Comparison of ENCODE assay signal across 8 cellular contexts in genomic region chr2:239399404-239399999, GRCh38. TPM values are rescaled to one million over a fixed set of nuclear protein-coding genes. Genes with fewer than 3 reads are reported as not detected.
A peak's percentile ranks its signal among the peaks of the same experiment; 100 is the strongest.
DNase-seq lines count a peak whose midpoint lies in the region; ATAC-seq and FAIRE-seq lines count a peak whose summit lies in the region.

No MANE protein-coding gene starts in this region.

- FAIRE-seq in GM19239 (lab: Jason Lieb, UNC), result peak; percentile 88

- DNase-seq in GM19239 (ENCODE audit: insufficient read length, low spot score) (no peak), NCI-H748 treated with DMSO at 0.1 percent for 48 hours (lab: John Stamatoyannopoulos, UW) (peak; percentile 60), activated gamma-delta T cell treated with Interleukin-2 at 50 U/mL for 16 hours (peak; percentile 27), left ventricle myocardium superior (peak; percentile 69), NCI-H2029 treated with DMSO at 0.1 percent for 48 hours (lab: John Stamatoyannopoulos, UW) (no peak)

- no peaks in the 10 kb centered on the region for H3K36me3 ChIP-seq in rectal smooth muscle tissue (ENCODE audit: control insufficient read depth, insufficient read depth, low read length)

- ATAC-seq in left ventricle myocardium superior (no peak), HG03521 (IDR thresholded peaks at IDR 0.05; ENCODE audit: unreplicated experiment) (no peak), HG03469 (IDR thresholded peaks at IDR 0.05; ENCODE audit: unreplicated experiment) (no peak)

- intact Hi-C loops in left ventricle myocardium superior (cut with micrococcal nuclease), result no loop called here

- peak overlapping the region; percentile 59 for H3K4me3 ChIP-seq in rectal smooth muscle tissue (ENCODE audit: low read length)

- H3K27ac ChIP-seq in rectal smooth muscle tissue (ENCODE audit: low read depth, low read length), result peak overlapping the region; percentile 87

- no peaks in the 10 kb centered on the region for H3K27me3 ChIP-seq in rectal smooth muscle tissue (ENCODE audit: control insufficient read depth, insufficient read depth, low read length)

- H3K4me1 ChIP-seq in rectal smooth muscle tissue (ENCODE audit: control insufficient read depth, insufficient read depth, low read length), result peaks cover 25% of the 10 kb centered on the region

- no peak overlapping the region for H3K9ac ChIP-seq in rectal smooth muscle tissue (ENCODE audit: low read length)

RNA-seq across cellular contexts. Expression of gene HDAC4, which starts 1.3 kb away (rescaled TPM):
- total RNA-seq in left ventricle myocardium superior, result 25.6 TPM

Comparison
In these comparisons a context has a peak if more than half of its experiments do, and no peak if none do; other contexts are left out.
1. DNase-seq: peak in NCI-H748 treated with DMSO at 0.1 percent for 48 hours (single experiment), activated gamma-delta T cell treated with Interleukin-2 at 50 U/mL for 16 hours (single experiment) and left ventricle myocardium superior (single experiment); none in GM19239 (single experiment) and NCI-H2029 treated with DMSO at 0.1 percent for 48 hours (single experiment).